Comparison of ENCODE assay signal across 8 cellular contexts in genomic region chr3:193240436-193240849, GRCh38. TPM values are rescaled to one million over a fixed set of nuclear protein-coding genes. Genes with fewer than 3 reads are reported as not detected.
DNase-seq lines count a peak whose midpoint lies in the region; ATAC-seq and TF ChIP-seq lines count a peak whose summit lies in the region.

No MANE protein-coding gene starts in this region.

- H3K4me3 Mint-ChIP-seq in activated T-helper 1 cell treated with anti-CD3 and anti-CD28 coated beads, Interleukin-12 subunit alpha, Interleukin-12 subunit beta, Interleukin-2, Interleukin-4 antibody, amounts not matched to agents 30 ng/mL and 10 ng/mL and 1 ng/mL, durations not matched to agents 14 hours and 24 hours and 36 hours: peak overlapping the region; percentile 30

- DNase-seq in H7 (peak; percentile 64), left ventricle myocardium inferior (peak; percentile 14), gastrocnemius medialis (peak in 1 of 2 donors; percentile 58), COLO829 (ENCODE audit: low spot score) (no peak), hippocampal formation (lab: John Stamatoyannopoulos, UW) (no peak)
- DNase-seq in activated T-helper 1 cell treated with anti-CD3 and anti-CD28 coated beads, Interleukin-12 subunit alpha, Interleukin-12 subunit beta, Interleukin-2, Interleukin-4 antibody, amounts not matched to agents 30 ng/mL and 10 ng/mL and 1 ng/mL, durations not matched to agents 14 hours and 24 hours and 36 hours (ENCODE audit: low spot score): no peak
- no peak for DNase-seq in activated CD8-positive, alpha-beta memory T cell treated with anti-CD3 and anti-CD28 coated beads, Interleukin-2, amount 50 U/mL, for 48 hours

- H3K27me3 Mint-ChIP-seq in activated T-helper 1 cell treated with anti-CD3 and anti-CD28 coated beads, Interleukin-12 subunit alpha, Interleukin-12 subunit beta, Interleukin-2, Interleukin-4 antibody, amounts not matched to agents 30 ng/mL and 10 ng/mL and 1 ng/mL, durations not matched to agents 14 hours and 24 hours and 36 hours (ENCODE audit: insufficient read depth): peaks cover 42% of the 10 kb centered on the region

- H3K27me3 ChIP-seq in H7 (ENCODE audit: control insufficient read depth, insufficient read depth, low read length) (peaks cover 13% of the 10 kb centered on the region), left ventricle myocardium inferior (ENCODE audit: low read depth) (peaks cover 9% of the 10 kb centered on the region), gastrocnemius medialis (no peaks in the 10 kb centered on the region)

- no peak for TF ChIP-seq POLR2A in gastrocnemius medialis (IDR thresholded peaks at IDR 0.05)

- H3K27ac ChIP-seq in left ventricle myocardium inferior (replicated peaks): peak overlapping the region; percentile 89
- peak overlapping the region; percentile 96 to 98 (median 97) for H3K27ac ChIP-seq in gastrocnemius medialis

- in situ Hi-C loops in gastrocnemius medialis (cut with MboI; ENCODE audit: low sequenced_read_pairs in 4 of 4): no loop called here

- H3K27ac Mint-ChIP-seq in activated T-helper 1 cell treated with anti-CD3 and anti-CD28 coated beads, Interleukin-12 subunit alpha, Interleukin-12 subunit beta, Interleukin-2, Interleukin-4 antibody, amounts not matched to agents 30 ng/mL and 10 ng/mL and 1 ng/mL, durations not matched to agents 14 hours and 24 hours and 36 hours: no peak overlapping the region

- TF ChIP-seq CTCF in left ventricle myocardium inferior (IDR thresholded peaks at IDR 0.05; ENCODE audit: borderline replicate concordance) (no peak), gastrocnemius medialis (IDR thresholded peaks at IDR 0.05 in 4 of 5, conservative IDR thresholded peaks at IDR 0.05 in 1 of 5) (no peak)

- H3K4me3 ChIP-seq in H7 (ENCODE audit: insufficient read depth, low read depth, low read length): peak overlapping the region; percentile 57
- H3K4me3 ChIP-seq in left ventricle myocardium inferior: peak overlapping the region; percentile 71
- H3K4me3 ChIP-seq in gastrocnemius medialis: peak overlapping the region; percentile 65 to 76 (median 66)

- H3K36me3 Mint-ChIP-seq in activated T-helper 1 cell treated with anti-CD3 and anti-CD28 coated beads, Interleukin-12 subunit alpha, Interleukin-12 subunit beta, Interleukin-2, Interleukin-4 antibody, amounts not matched to agents 30 ng/mL and 10 ng/mL and 1 ng/mL, durations not matched to agents 14 hours and 24 hours and 36 hours (ENCODE audit: low read depth): no peaks in the 10 kb centered on the region

- H3K9me3 ChIP-seq in left ventricle myocardium inferior (replicated peaks) (no peaks in the 10 kb centered on the region), gastrocnemius medialis (no peaks in the 10 kb centered on the region)

- H3K4me1 Mint-ChIP-seq in activated T-helper 1 cell treated with anti-CD3 and anti-CD28 coated beads, Interleukin-12 subunit alpha, Interleukin-12 subunit beta, Interleukin-2, Interleukin-4 antibody, amounts not matched to agents 30 ng/mL and 10 ng/mL and 1 ng/mL, durations not matched to agents 14 hours and 24 hours and 36 hours (ENCODE audit: low read depth): no peaks in the 10 kb centered on the region

- H3K36me3 ChIP-seq in H7 (replicated peaks; ENCODE audit: control insufficient read depth, insufficient read depth, low read length) (no peaks in the 10 kb centered on the region), left ventricle myocardium inferior (no peaks in the 10 kb centered on the region), gastrocnemius medialis (no peaks in the 10 kb centered on the region)

- peaks cover 21% of the 10 kb centered on the region for H3K4me1 ChIP-seq in left ventricle myocardium inferior
- peaks cover 16 to 31% of the 10 kb centered on the region in 2 donors for H3K4me1 ChIP-seq in gastrocnemius medialis

- no peaks in the 10 kb centered on the region for H3K9me3 Mint-ChIP-seq in activated T-helper 1 cell treated with anti-CD3 and anti-CD28 coated beads, Interleukin-12 subunit alpha, Interleukin-12 subunit beta, Interleukin-2, Interleukin-4 antibody, amounts not matched to agents 30 ng/mL and 10 ng/mL and 1 ng/mL, durations not matched to agents 14 hours and 24 hours and 36 hours

- ATAC-seq in gastrocnemius medialis (peak; percentile 79 to 80), HG02678 (IDR thresholded peaks at IDR 0.05; ENCODE audit: unreplicated experiment) (no peak)

- intact Hi-C loops in activated T-helper 1 cell treated with anti-CD3 and anti-CD28 coated beads, Interleukin-12 subunit alpha, Interleukin-12 subunit beta, Interleukin-2, Interleukin-4 antibody, amounts not matched to agents 30 ng/mL and 10 ng/mL and 1 ng/mL, durations not matched to agents 14 hours and 24 hours and 36 hours (cut with micrococcal nuclease): no loop called here
- intact Hi-C loops in left ventricle myocardium inferior (cut with micrococcal nuclease): no loop called here
- intact Hi-C loops in gastrocnemius medialis (cut with DNase I; ENCODE audit: low total_unique reads): loop anchor here (2.0 to 5.0 kb wide), 4 partner anchors 33 to 414 kb away; partner anchors contain the start of gene OPA1

RNA-seq across cellular contexts. Expression of gene PLAAT1, which starts 0.6 kb away (rescaled TPM):
- 3.7 and 4.5 TPM in 2 replicates for total RNA-seq in H7 (2014; rRNA removed; shearing (Covaris generic))
- not detected in 2 replicates for total RNA-seq in activated T-helper 1 cell treated with anti-CD3 and anti-CD28 coated beads, Interleukin-12 subunit alpha, Interleukin-12 subunit beta, Interleukin-2, Interleukin-4 antibody, amounts not matched to agents 30 ng/mL and 10 ng/mL and 1 ng/mL, durations not matched to agents 14 hours and 24 hours and 36 hours
- total RNA-seq in left ventricle myocardium inferior (8.1 TPM), gastrocnemius medialis (10 to 100 TPM in 3 of 4 donors, 1 to 10 TPM in 1; 6.8 to 25.0 (median 18.8) TPM)

Comparison
In these comparisons a context has a peak if more than half of its experiments do, and no peak if none do; other contexts are left out.
1. DNase-seq: peak in H7 (single experiment) and left ventricle myocardium inferior (single experiment); none in activated T-helper 1 cell treated with anti-CD3 and anti-CD28 coated beads, Interleukin-12 subunit alpha, Interleukin-12 subunit beta, Interleukin-2, Interleukin-4 antibody, amounts not matched to agents 30 ng/mL and 10 ng/mL and 1 ng/mL, durations not matched to agents 14 hours and 24 hours and 36 hours (single experiment), activated CD8-positive, alpha-beta memory T cell treated with anti-CD3 and anti-CD28 coated beads, Interleukin-2, amount 50 U/mL, for 48 hours (single experiment), COLO829 (single experiment) and hippocampal formation (0 of 2).
2. Peak in every context shown above with its lines, with median percentiles within 50 percentile points of each other: H3K4me3 ChIP-seq.